1 cellular context compared by ENCODE assay signal in the genomic region with DNA sequence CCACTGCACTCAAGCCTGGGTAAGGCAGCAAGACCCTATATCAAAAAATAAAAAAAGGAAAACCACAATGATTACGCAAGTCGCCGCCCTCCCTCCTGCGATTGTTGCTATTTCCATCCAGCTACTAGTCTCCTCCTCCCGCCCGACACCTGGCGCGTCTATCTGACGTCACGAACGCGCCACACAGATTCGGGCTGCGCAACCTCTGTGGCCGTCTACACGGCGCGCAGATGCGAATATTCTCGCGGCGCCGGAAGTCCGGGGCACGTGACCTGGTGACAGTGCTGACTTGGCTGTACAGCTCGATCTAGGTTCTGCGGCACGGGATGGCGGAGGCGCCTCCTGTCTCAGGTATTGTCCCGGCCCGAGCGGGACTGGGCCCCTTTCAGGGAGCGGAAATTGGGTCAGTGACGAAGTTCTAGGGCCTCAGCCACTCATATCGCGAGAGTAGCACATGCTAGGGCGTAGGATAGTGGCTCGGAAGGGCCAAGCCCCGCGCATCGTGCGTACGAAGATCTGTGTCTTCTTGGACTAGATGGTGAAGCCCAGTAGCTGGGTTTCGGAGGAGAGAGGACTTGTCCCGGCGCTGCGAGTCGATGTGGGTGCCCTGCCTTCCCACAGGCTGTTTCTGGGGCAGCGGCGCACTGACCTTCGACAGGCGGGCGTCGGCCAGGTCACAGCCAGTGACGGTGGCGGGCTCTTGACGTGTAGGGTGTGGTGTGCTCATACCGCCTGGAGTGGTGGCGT.
TF ChIP-seq lines count a peak whose summit lies in the region.

Gene NFX1, plus strand, starts transcription at position 270 of the 747 bp plus-strand sequence. Its CDS starts 57 bp downstream, at position 327.

TF ChIP-seq in A549, 52 proteins besides CTCF, POLR2A, EP300 and RAD21 (continued from another document):
- TF ChIP-seq HEYL (CRISPR knock-in tag; IDR thresholded peaks at IDR 0.05) (no peak), CBX2 (IDR thresholded peaks at IDR 0.05; ENCODE audit: borderline replicate concordance, low read depth) (no peak), CEBPB (IDR thresholded peaks at IDR 0.05) (peak; percentile 97 to 98), FOXS1 (CRISPR knock-in tag; IDR thresholded peaks at IDR 0.05) (peak; percentile 50; the same call in 1 of the 2 replicates), BHLHE40 (IDR thresholded peaks at IDR 0.05; ENCODE audit: low read depth, low read length) (peak; percentile 93), JUN (IDR thresholded peaks at IDR 0.05) (peak; percentile 59 to 88; a peak in 4 of 5 replicates), MYC (IDR thresholded peaks at IDR 0.05; ENCODE audit: borderline replicate concordance, low read length) (peak; percentile 91), PHF8 (IDR thresholded peaks at IDR 0.05; ENCODE audit: borderline replicate concordance, low read depth) (peak; percentile 67; the same call in 1 of the 2 replicates), MAX (IDR thresholded peaks at IDR 0.05) (peak; percentile 98), FOSB (CRISPR knock-in tag; IDR thresholded peaks at IDR 0.05) (peak; percentile 88), ATOH8 (CRISPR knock-in tag; IDR thresholded peaks at IDR 0.05; ENCODE audit: low read depth) (peak; percentile 65; the same call in 1 of the 2 replicates), JUNB (IDR thresholded peaks at IDR 0.05) (no peak), ZFP36 (IDR thresholded peaks at IDR 0.05; ENCODE audit: borderline replicate concordance, partially characterized antibody) (no peak), MAZ (IDR thresholded peaks at IDR 0.05; ENCODE audit: borderline replicate concordance, low read depth, low read length) (no peak), TFCP2L1 (CRISPR knock-in tag; IDR thresholded peaks at IDR 0.05) (peak; percentile 74), RARB (CRISPR knock-in tag; IDR thresholded peaks at IDR 0.05) (0 out of 2 replicates have a peak, but pooled peaks have one; percentile 55), NPAS2 (CRISPR knock-in tag; IDR thresholded peaks at IDR 0.05; ENCODE audit: borderline replicate concordance) (peak; percentile 77; the same call in 1 of the 2 replicates), RFX5 (IDR thresholded peaks at IDR 0.05) (0 out of 2 replicates have a peak, but pooled peaks have one; percentile 52), CHD4 (IDR thresholded peaks at IDR 0.05; ENCODE audit: borderline replicate concordance) (no peak), CBX8 (IDR thresholded peaks at IDR 0.05) (no peak), SMC3 (IDR thresholded peaks at IDR 0.05) (0 out of 3 replicates have a peak, but pooled peaks have one; percentile 11), EHMT2 (IDR thresholded peaks at IDR 0.05; ENCODE audit: low read depth) (no peak), KDM1A (IDR thresholded peaks at IDR 0.05; ENCODE audit: low read depth) (no peak), GATA3 (IDR thresholded peaks at IDR 0.05; ENCODE audit: borderline replicate concordance) (0 out of 2 replicates have a peak, but pooled peaks have one; percentile 32), POLR2AphosphoS2 (conservative IDR thresholded peaks at IDR 0.05; ENCODE audit: low read length) (0 out of 2 replicates have a peak, but pooled peaks have one; percentile 67), TP53 (CRISPR knock-in tag; IDR thresholded peaks at IDR 0.05) (peak; percentile 92), HOXB5 (CRISPR knock-in tag; IDR thresholded peaks at IDR 0.05) (peak; percentile 77; the same call in 1 of the 2 replicates), HMGXB4 (CRISPR knock-in tag; IDR thresholded peaks at IDR 0.05; ENCODE audit: borderline replicate concordance) (peak; percentile 62; the same call in 1 of the 2 replicates), EHF (CRISPR knock-in tag; IDR thresholded peaks at IDR 0.05) (peak; percentile 41; the same call in 1 of the 2 replicates)
- TF ChIP-seq, protein P1, sequence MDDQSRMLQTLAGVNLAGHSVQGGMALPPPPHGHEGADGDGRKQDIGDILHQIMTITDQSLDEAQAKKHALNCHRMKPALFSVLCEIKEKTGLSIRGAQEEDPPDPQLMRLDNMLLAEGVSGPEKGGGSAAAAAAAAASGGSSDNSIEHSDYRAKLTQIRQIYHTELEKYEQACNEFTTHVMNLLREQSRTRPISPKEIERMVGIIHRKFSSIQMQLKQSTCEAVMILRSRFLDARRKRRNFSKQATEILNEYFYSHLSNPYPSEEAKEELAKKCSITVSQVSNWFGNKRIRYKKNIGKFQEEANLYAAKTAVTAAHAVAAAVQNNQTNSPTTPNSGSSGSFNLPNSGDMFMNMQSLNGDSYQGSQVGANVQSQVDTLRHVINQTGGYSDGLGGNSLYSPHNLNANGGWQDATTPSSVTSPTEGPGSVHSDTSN (IDR thresholded peaks at IDR 0.05) = no peak
- TF ChIP-seq, protein P2, sequence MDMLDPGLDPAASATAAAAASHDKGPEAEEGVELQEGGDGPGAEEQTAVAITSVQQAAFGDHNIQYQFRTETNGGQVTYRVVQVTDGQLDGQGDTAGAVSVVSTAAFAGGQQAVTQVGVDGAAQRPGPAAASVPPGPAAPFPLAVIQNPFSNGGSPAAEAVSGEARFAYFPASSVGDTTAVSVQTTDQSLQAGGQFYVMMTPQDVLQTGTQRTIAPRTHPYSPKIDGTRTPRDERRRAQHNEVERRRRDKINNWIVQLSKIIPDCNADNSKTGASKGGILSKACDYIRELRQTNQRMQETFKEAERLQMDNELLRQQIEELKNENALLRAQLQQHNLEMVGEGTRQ (IDR thresholded peaks at IDR 0.05) = peak; percentile 98
- TF ChIP-seq, protein P3, sequence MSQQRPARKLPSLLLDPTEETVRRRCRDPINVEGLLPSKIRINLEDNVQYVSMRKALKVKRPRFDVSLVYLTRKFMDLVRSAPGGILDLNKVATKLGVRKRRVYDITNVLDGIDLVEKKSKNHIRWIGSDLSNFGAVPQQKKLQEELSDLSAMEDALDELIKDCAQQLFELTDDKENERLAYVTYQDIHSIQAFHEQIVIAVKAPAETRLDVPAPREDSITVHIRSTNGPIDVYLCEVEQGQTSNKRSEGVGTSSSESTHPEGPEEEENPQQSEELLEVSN (IDR thresholded peaks at IDR 0.05; ENCODE audit: borderline replicate concordance, low read depth) = peak; percentile 92
- TF ChIP-seq, protein P4, sequence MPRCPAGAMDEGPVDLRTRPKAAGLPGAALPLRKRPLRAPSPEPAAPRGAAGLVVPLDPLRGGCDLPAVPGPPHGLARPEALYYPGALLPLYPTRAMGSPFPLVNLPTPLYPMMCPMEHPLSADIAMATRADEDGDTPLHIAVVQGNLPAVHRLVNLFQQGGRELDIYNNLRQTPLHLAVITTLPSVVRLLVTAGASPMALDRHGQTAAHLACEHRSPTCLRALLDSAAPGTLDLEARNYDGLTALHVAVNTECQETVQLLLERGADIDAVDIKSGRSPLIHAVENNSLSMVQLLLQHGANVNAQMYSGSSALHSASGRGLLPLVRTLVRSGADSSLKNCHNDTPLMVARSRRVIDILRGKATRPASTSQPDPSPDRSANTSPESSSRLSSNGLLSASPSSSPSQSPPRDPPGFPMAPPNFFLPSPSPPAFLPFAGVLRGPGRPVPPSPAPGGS (IDR thresholded peaks at IDR 0.05) = peak; percentile 54; the same call in 1 of the 3 replicates
- TF ChIP-seq, protein P5, sequence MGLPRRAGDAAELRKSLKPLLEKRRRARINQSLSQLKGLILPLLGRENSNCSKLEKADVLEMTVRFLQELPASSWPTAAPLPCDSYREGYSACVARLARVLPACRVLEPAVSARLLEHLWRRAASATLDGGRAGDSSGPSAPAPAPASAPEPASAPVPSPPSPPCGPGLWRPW (IDR thresholded peaks at IDR 0.05) = no peak
- TF ChIP-seq, protein P6, sequence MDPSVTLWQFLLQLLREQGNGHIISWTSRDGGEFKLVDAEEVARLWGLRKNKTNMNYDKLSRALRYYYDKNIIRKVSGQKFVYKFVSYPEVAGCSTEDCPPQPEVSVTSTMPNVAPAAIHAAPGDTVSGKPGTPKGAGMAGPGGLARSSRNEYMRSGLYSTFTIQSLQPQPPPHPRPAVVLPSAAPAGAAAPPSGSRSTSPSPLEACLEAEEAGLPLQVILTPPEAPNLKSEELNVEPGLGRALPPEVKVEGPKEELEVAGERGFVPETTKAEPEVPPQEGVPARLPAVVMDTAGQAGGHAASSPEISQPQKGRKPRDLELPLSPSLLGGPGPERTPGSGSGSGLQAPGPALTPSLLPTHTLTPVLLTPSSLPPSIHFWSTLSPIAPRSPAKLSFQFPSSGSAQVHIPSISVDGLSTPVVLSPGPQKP (IDR thresholded peaks at IDR 0.05; ENCODE audit: low read depth, low read length) = peak; percentile 82; the same call in 1 of the 2 replicates
